33 cellular contexts compared by ENCODE assay signal in the genomic region with DNA sequence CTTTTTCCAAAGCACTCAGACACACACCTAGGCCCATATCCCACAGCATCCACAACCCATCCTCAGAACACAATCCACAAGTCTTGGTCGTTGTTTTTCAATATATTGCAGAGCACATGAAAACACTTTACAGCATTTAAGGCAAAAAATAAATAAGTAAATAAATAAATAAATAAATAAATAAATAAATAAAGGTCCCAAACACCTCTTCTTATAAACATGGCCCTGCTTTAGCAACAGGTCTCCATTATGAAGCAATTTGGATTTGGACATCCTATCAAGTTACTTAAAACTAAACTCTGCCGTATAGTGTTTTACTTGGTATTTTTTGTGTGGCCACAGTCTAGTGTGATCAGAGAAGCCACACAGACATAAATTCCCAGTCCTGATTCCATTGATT.
"Had no signal": no experiment of that assay in that cellular context is flagged by ENCODE, and none has a peak within 500 bp of the region (broad histone marks: within the 10 kb centered on the region; RNA-seq: fewer than 3 reads in every experiment).

No MANE protein-coding gene starts in this region.

- DNase-seq: Karpas-422, Kasumi-1, MG63, MM.1S, MV-4-11, NCI-H1048, NCI-H1092, NCI-H1092 treated with DMSO at 0.1 percent for 48 hours, NCI-H1105, NCI-H1105 treated with DMSO at 0.1 percent for 48 hours, NCI-H1417, NCI-H1417 treated with DMSO at 0.1 percent for 48 hours, NCI-H1436, NCI-H1436 treated with DMSO at 0.1 percent for 48 hours, NCI-H1694, NCI-H1694 treated with DMSO at 0.1 percent for 48 hours, NCI-H187, NCI-H187 treated with DMSO at 0.1 percent for 48 hours, NCI-H1930, NCI-H2029, NCI-H2029 treated with DMSO at 0.1 percent for 48 hours, NCI-H2081, NCI-H2081 treated with DMSO at 0.1 percent for 48 hours, NCI-H2107, NCI-H2171, NCI-H2171 treated with DMSO at 0.1 percent for 48 hours, NCI-H2227 treated with DMSO at 0.1 percent for 48 hours, NCI-H226, NCI-H345, NCI-H446, NCI-H446 treated with DMSO at 0.1 percent for 48 hours, NCI-H510A, NCI-H510A treated with DMSO at 0.1 percent for 48 hours had no signal

- H3K27me3 ChIP-seq: MG63 had no signal

- H3K36me3 ChIP-seq: MG63 had no signal

- H3K9me3 ChIP-seq: MG63 had no signal

- H3K4me3 ChIP-seq: MG63 had no signal
